Comparison of ENCODE assay signal across 24 cellular contexts in genomic region chr2:12828932-12829331, GRCh38.
DNase-seq lines count a peak whose midpoint lies in the region; ATAC-seq and TF ChIP-seq lines count a peak whose summit lies in the region.
"Had no signal": no experiment of that assay in that cellular context is flagged by ENCODE, and none has a peak within 500 bp of the region (broad histone marks: within the 10 kb centered on the region; RNA-seq: fewer than 3 reads in every experiment).

No MANE protein-coding gene starts in this region.

- no peaks in the 10 kb centered on the region for H3K4me1 Mint-ChIP-seq in natural killer cell treated with Interleukin-12 subunit alpha and Interleukin-12 subunit beta and Interleukin-15 and Interleukin-18, amount 100 ng/mL, for 72 hours (ENCODE audit: low read depth in 2 of 2)
- H3K4me1 Mint-ChIP-seq in progenitor cell of endocrine pancreas (ENCODE audit: low read depth): no peaks in the 10 kb centered on the region

- H3K9me3 ChIP-seq in NT2/D1 (ENCODE audit: insufficient read depth, low read length): no peaks in the 10 kb centered on the region
- H3K9me3 ChIP-seq in iPS DF 6.9 (ENCODE audit: control insufficient read depth, insufficient read depth, low read length): no peaks in the 10 kb centered on the region
- H3K9me3 ChIP-seq: BE2C had no signal

- H3K4me3 Mint-ChIP-seq in natural killer cell treated with Interleukin-12 subunit alpha and Interleukin-12 subunit beta and Interleukin-15 and Interleukin-18, amount 100 ng/mL, for 72 hours: no peak overlapping the region
- H3K4me3 Mint-ChIP-seq in progenitor cell of endocrine pancreas (ENCODE audit: low read depth): no peak overlapping the region
- H3K4me3 Mint-ChIP-seq: CD4-positive, CD25-positive, alpha-beta regulatory T cell had no signal

- no peak for ATAC-seq in GM21737 (IDR thresholded peaks at IDR 0.05; ENCODE audit: unreplicated experiment)
- ATAC-seq in natural killer cell treated with Interleukin-12 subunit alpha and Interleukin-12 subunit beta and Interleukin-15 and Interleukin-18, amount 100 ng/mL, for 72 hours: no peak
- ATAC-seq: SK-N-SH treated with all-trans-retinoic acid at 6 μM for 48 hours had no signal

- H3K27me3 ChIP-seq in NT2/D1 (ENCODE audit: insufficient read depth, insufficient read length) (no peaks in the 10 kb centered on the region), iPS DF 6.9 (ENCODE audit: control insufficient read depth, insufficient read depth, low read length) (no peaks in the 10 kb centered on the region)
- H3K27me3 ChIP-seq: BE2C had no signal

- no peak overlapping the region for H3K27ac ChIP-seq in iPS DF 6.9 (ENCODE audit: low read length)
- H3K27ac ChIP-seq: GM23248, KMS-11, PC-9, RWPE1 had no signal

- H3K36me3 ChIP-seq in NT2/D1 (ENCODE audit: insufficient read depth, insufficient read length, low read length): no peaks in the 10 kb centered on the region
- H3K36me3 ChIP-seq in iPS DF 6.9 (ENCODE audit: control insufficient read depth, insufficient read depth, low read length): no peaks in the 10 kb centered on the region
- H3K36me3 ChIP-seq: BE2C had no signal

- H3K27ac Mint-ChIP-seq in natural killer cell treated with Interleukin-12 subunit alpha and Interleukin-12 subunit beta and Interleukin-15 and Interleukin-18, amount 100 ng/mL, for 72 hours: no peak overlapping the region
- no peak overlapping the region for H3K27ac Mint-ChIP-seq in progenitor cell of endocrine pancreas
- H3K27ac Mint-ChIP-seq: CD4-positive, CD25-positive, alpha-beta regulatory T cell had no signal

- no peaks in the 10 kb centered on the region for H3K9me3 Mint-ChIP-seq in natural killer cell treated with Interleukin-12 subunit alpha and Interleukin-12 subunit beta and Interleukin-15 and Interleukin-18, amount 100 ng/mL, for 72 hours
- no peaks in the 10 kb centered on the region for H3K9me3 Mint-ChIP-seq in progenitor cell of endocrine pancreas (ENCODE audit: low read depth)
- H3K9me3 Mint-ChIP-seq: CD4-positive, CD25-positive, alpha-beta regulatory T cell had no signal

- no peak overlapping the region for H3K9ac ChIP-seq in NT2/D1 (ENCODE audit: insufficient read length, low read depth)
- H3K9ac ChIP-seq: GM23248, KMS-11 had no signal

- no CpG with 5 or more reads among the region's 9 CpGs for WGBS in iPS DF 6.9 (ENCODE audit: insufficient coverage, insufficient read length)

- H3K4me3 ChIP-seq in NT2/D1 (ENCODE audit: insufficient read length, low read depth): no peak overlapping the region
- no peak overlapping the region for H3K4me3 ChIP-seq in iPS DF 6.9 (ENCODE audit: low read length)
- H3K4me3 ChIP-seq: GM23248, PC-9 had no signal

- no peaks in the 10 kb centered on the region for H3K36me3 Mint-ChIP-seq in natural killer cell treated with Interleukin-12 subunit alpha and Interleukin-12 subunit beta and Interleukin-15 and Interleukin-18, amount 100 ng/mL, for 72 hours
- no peaks in the 10 kb centered on the region for H3K36me3 Mint-ChIP-seq in progenitor cell of endocrine pancreas (ENCODE audit: insufficient read depth)
- H3K36me3 Mint-ChIP-seq: CD4-positive, CD25-positive, alpha-beta regulatory T cell had no signal

- DNase-seq in NCI-H82 (lab: John Stamatoyannopoulos, UW) (peak; percentile 20), NCI-H82 treated with DMSO at 0.1 percent for 48 hours (lab: John Stamatoyannopoulos, UW; ENCODE audit: unreplicated experiment) (no peak), NT2/D1 (ENCODE audit: low read depth, low spot score) (peak; percentile 33), iPS DF 6.9 (ENCODE audit: low read depth, low spot score) (peak; percentile 9), progenitor cell of endocrine pancreas (ENCODE audit: low spot score, unreplicated experiment) (no peak)
- DNase-seq in activated CD4-positive, CD25-positive, alpha-beta regulatory T cell (lab: John Stamatoyannopoulos, UW): no peak
- DNase-seq in natural killer cell treated with Interleukin-12 subunit alpha and Interleukin-12 subunit beta and Interleukin-15 and Interleukin-18, amount 100 ng/mL, for 72 hours (ENCODE audit: low spot score): no peak
- DNase-seq: BE2C; CD4-positive, CD25-positive, alpha-beta regulatory T cell; COR-L47; DMS153; GDM1; GM23248; MV-4-11; NCI-H1417 treated with DMSO at 0.1 percent for 48 hours; NCI-H1930; NCI-H446; NCI-H774; PC-9; SIG-M5 had no signal

- H3K4me1 ChIP-seq in NT2/D1 (ENCODE audit: insufficient read depth, insufficient read length) (no peaks in the 10 kb centered on the region), iPS DF 6.9 (ENCODE audit: control insufficient read depth, insufficient read depth, low read length) (no peaks in the 10 kb centered on the region; the same call in 1 of the 2 replicates)

- TF ChIP-seq CTCF in progenitor cell of endocrine pancreas (IDR thresholded peaks at IDR 0.05; ENCODE audit: unreplicated experiment): no peak

- H3K27me3 Mint-ChIP-seq in natural killer cell treated with Interleukin-12 subunit alpha and Interleukin-12 subunit beta and Interleukin-15 and Interleukin-18, amount 100 ng/mL, for 72 hours: peaks cover 0 to 5% of the 10 kb centered on the region in 2 donors
- peaks cover 3% of the 10 kb centered on the region for H3K27me3 Mint-ChIP-seq in progenitor cell of endocrine pancreas

Comparison
In these comparisons a context has a peak if more than half of its experiments do, and no peak if none do; other contexts are left out.
1. DNase-seq: peak in NCI-H82 (single experiment), NT2/D1 (single experiment) and iPS DF 6.9 (single experiment); none in NCI-H82 treated with DMSO at 0.1 percent for 48 hours (single experiment), activated CD4-positive, CD25-positive, alpha-beta regulatory T cell (0 of 4), natural killer cell treated with Interleukin-12 subunit alpha and Interleukin-12 subunit beta and Interleukin-15 and Interleukin-18, amount 100 ng/mL, for 72 hours (single experiment) and progenitor cell of endocrine pancreas (single experiment).